ENCODE assay signal across 8 cellular contexts in the genomic region with DNA sequence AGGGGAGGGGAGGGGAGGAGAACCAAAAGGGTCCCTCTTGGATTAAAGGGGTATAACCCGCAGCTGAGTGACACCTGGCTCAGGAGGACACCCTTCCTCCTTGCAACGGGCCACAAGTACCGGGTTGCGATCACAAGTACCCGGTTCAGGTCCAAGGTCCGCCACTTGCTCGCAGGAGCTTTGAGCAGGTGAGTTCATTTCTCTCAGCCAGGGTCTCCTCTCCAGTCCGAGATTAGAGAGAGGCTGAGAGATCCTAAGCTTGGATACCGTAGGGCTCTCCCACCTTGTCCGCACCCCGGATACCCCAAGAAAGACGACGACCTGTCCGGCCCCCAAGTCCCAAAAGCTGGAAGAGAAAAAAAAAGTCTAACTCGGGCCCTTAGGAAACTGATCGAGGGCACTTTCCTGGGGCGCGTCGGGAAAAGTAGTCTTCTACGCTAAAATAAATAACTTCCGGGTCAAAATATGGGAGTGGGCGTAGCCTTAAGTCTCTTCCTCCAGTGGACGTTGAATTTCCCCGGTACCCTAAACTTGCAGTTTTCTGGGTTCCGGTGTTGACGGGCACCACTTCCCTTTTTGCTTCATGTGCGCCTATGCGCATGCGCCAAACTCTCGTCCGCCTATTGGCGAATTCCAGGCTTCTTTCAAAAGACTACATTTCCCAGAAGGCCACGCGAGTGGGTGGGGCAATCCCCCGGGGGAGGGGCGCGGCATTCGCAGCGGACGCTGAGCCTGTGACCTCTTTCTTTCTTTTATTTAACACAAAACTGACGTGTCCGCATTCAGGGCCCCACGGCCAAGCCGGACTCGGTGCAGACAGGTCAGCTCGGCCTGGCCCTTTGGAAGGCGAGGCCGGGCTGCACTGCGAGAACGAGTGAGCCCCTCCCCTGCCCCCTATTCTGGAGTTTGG.
DNase-seq lines count a peak whose midpoint lies in the region; ATAC-seq and TF ChIP-seq lines count a peak whose summit lies in the region.

No MANE protein-coding gene starts in this region.

- TF ChIP-seq CTCF in OCI-LY3 (IDR thresholded peaks at IDR 0.05; ENCODE audit: low read depth, low read length) (no peak), epithelial cell of esophagus (IDR thresholded peaks at IDR 0.05; ENCODE audit: insufficient read depth, low read depth, low read length, missing control alignments) (no peak)

- H3K4me3 ChIP-seq in OCI-LY3 (ENCODE audit: low read length) = peak overlapping the region; percentile 82
- H3K4me3 ChIP-seq in epithelial cell of esophagus (ENCODE audit: low read length) = peak overlapping the region; percentile 73

- no peaks in the 10 kb centered on the region for H3K79me2 ChIP-seq in OCI-LY3 (ENCODE audit: low read length)

- ATAC-seq in GM21528 (IDR thresholded peaks at IDR 0.05; ENCODE audit: low FRiP score, unreplicated experiment) = peak; percentile 73

- H3K27ac ChIP-seq in OCI-LY3 (ENCODE audit: low read length) = peak overlapping the region; percentile 55

- peak overlapping the region; percentile 87 for H3K4me2 ChIP-seq in OCI-LY3 (ENCODE audit: low read length)

- H3K9me3 ChIP-seq in OCI-LY3 (ENCODE audit: insufficient read depth, low read length) = no peaks in the 10 kb centered on the region

- no peaks in the 10 kb centered on the region for H3K36me3 ChIP-seq in OCI-LY3 (replicated peaks; ENCODE audit: low read depth, low read length)

- H3K4me1 ChIP-seq in OCI-LY3 (ENCODE audit: low read length) = peaks cover 14% of the 10 kb centered on the region

- DNase-seq in DMS 273 treated with DMSO at 0.1 percent for 48 hours (lab: John Stamatoyannopoulos, UW) = peak; percentile 97
- DNase-seq in HuH-7.5 (ENCODE audit: low spot score) = peak; percentile 98
- DNase-seq in activated T-cell treated with anti-CD3 and anti-CD28 coated beads for 24 hours (ENCODE audit: low read depth) = peak; percentile 99
- DNase-seq in epithelial cell of esophagus (ENCODE audit: low read depth) = peak; percentile 98
- DNase-seq in middle frontal gyrus (ENCODE audit: extremely low spot score, low spot score) = peak; percentile 99
- DNase-seq in stimulated activated CD8-positive, alpha-beta memory T cell treated with anti-CD3 and anti-CD28 coated beads, Interleukin-2, amount 100 ng/mL, for 1 hour (ENCODE audit: low read depth in 2 of 2) = peak; percentile 98

- peak overlapping the region; percentile 66 for H2AFZ ChIP-seq in OCI-LY3 (ENCODE audit: low read depth, low read length)

- H3K27me3 ChIP-seq in OCI-LY3 (ENCODE audit: low read depth, low read length) = no peaks in the 10 kb centered on the region

- no peaks in the 10 kb centered on the region for H4K20me1 ChIP-seq in OCI-LY3 (ENCODE audit: insufficient read depth, low read length)

- H3K9ac ChIP-seq in OCI-LY3 (ENCODE audit: low read length) = peak overlapping the region; percentile 76

Comparison
In these comparisons a context has a peak if more than half of its experiments do, and no peak if none do; other contexts are left out.
1. Peak in every context shown above with its lines: DNase-seq, ATAC-seq, H3K4me3 ChIP-seq and H3K27ac ChIP-seq.